ENCODE assay signal across 16 cellular contexts in the genomic region with DNA sequence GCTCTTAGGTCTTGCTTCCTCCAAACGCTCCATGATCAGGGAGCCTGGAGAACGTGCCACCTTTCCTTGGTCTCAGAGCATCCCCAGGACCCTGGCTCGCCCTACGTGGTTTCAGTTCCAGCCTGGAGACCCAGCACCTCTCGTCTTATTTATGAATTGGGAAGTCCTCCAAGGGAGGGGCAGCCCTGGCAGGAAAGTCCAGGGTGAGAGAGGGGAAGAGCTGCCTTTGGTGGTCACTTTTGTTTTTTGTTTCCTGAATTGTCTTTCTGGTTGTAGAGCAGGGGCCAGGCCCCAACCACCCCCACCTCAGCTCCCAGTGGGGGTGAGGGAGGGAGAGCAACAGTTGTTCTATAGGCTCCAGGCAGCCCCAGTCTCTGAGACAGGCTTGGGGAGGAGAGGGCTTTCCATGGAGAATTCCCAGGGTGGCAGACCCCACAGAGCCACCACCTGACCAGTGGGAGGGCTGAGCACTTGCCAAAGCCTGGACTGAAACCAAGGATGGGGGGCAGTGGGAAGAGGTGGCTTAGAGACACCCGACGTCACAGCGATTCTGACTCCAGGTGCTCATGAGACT. TPM values are rescaled to one million over a fixed set of nuclear protein-coding genes. Genes with fewer than 3 reads are reported as not detected.
A peak's percentile ranks its signal among the peaks of the same experiment; 100 is the strongest.
DNase-seq lines count a peak whose midpoint lies in the region; ATAC-seq and TF ChIP-seq lines count a peak whose summit lies in the region.
"Had no signal": no experiment of that assay in that cellular context is flagged by ENCODE, and none has a peak within 500 bp of the region (broad histone marks: within the 10 kb centered on the region; RNA-seq: fewer than 3 reads in every experiment).

No MANE protein-coding gene starts in this region.

- H4K20me1 ChIP-seq in SU-DHL-6 (ENCODE audit: low read depth, low read length): no peaks in the 10 kb centered on the region

- no peak for TF ChIP-seq EP300 in esophagus muscularis mucosa (IDR thresholded peaks at IDR 0.05)

- peaks cover 71% of the 10 kb centered on the region for H3K4me1 Mint-ChIP-seq in activated CD8-positive, alpha-beta memory T cell treated with anti-CD3 and anti-CD28 coated beads, Interleukin-2, amount 10 ng/mL, durations not matched to agents 7 days and 5 days

- no peak for ATAC-seq in activated CD8-positive, alpha-beta memory T cell treated with anti-CD3 and anti-CD28 coated beads, Interleukin-2, amount 10 ng/mL, durations not matched to agents 7 days and 5 days
- no peak for ATAC-seq in HG03135 (IDR thresholded peaks at IDR 0.05; ENCODE audit: unreplicated experiment)
- ATAC-seq: activated CD4-positive, CD25-positive, alpha-beta regulatory T cell treated with anti-CD3 and anti-CD28 coated beads, Interleukin-2, amount 50 U/mL, for 24 hours; GM23338 had no signal

- no peaks in the 10 kb centered on the region for H3K27me3 ChIP-seq in SU-DHL-6 (ENCODE audit: low read length)
- H3K27me3 ChIP-seq in esophagus muscularis mucosa: no peaks in the 10 kb centered on the region

- CTCF ChIA-PET in activated CD8-positive, alpha-beta memory T cell treated with anti-CD3 and anti-CD28 coated beads, Interleukin-2, amount 10 ng/mL, durations not matched to agents 7 days and 5 days (lab: Charles Lee): interaction anchor here (1.3 to 2.4 kb wide), 2 partner anchors 16 to 145 kb away, joined by 3 to 6 read pairs; no protein-coding TSS in a partner anchor

- H3K4me3 ChIP-seq in SU-DHL-6 (ENCODE audit: insufficient read depth, low read length, poor library complexity, severe bottlenecking) (no peak overlapping the region), esophagus muscularis mucosa (no peak overlapping the region)
- H3K4me3 ChIP-seq: GM23338, lung had no signal

- peaks cover 18 to 81% (median 74%) of the 10 kb centered on the region in 4 donors for H3K4me1 ChIP-seq in esophagus muscularis mucosa

- H3K79me2 ChIP-seq in SU-DHL-6 (ENCODE audit: insufficient read depth, low read length): peaks cover 34% of the 10 kb centered on the region

- H3K9me3 ChIP-seq in SU-DHL-6 (ENCODE audit: insufficient read depth, low read length) (no peaks in the 10 kb centered on the region), esophagus muscularis mucosa (no peaks in the 10 kb centered on the region)
- H3K9me3 ChIP-seq: SK-N-SH had no signal

- no peak for TF ChIP-seq POLR2A in esophagus muscularis mucosa (IDR thresholded peaks at IDR 0.05; ENCODE audit: low read depth)

- H3K4me2 ChIP-seq in SU-DHL-6 (ENCODE audit: low read depth, low read length, poor library complexity, severe bottlenecking): peak overlapping the region; percentile 76
- H3K4me2 ChIP-seq: GM23338, SK-N-SH had no signal

- no peak overlapping the region for H2AFZ ChIP-seq in SU-DHL-6 (ENCODE audit: low read depth, low read length, severe bottlenecking)
- H2AFZ ChIP-seq: GM23338 had no signal

- H3K9ac ChIP-seq in SU-DHL-6 (ENCODE audit: low read length): peak overlapping the region; percentile 73; the same call in 1 of the 2 replicates
- H3K9ac ChIP-seq: SK-N-SH had no signal

- H3K36me3 ChIP-seq in SU-DHL-6 (ENCODE audit: low read length): peaks cover 3% of the 10 kb centered on the region; the same call in 1 of the 2 replicates
- peaks cover 0 to 9% (median under 1%) of the 10 kb centered on the region in 4 donors for H3K36me3 ChIP-seq in esophagus muscularis mucosa

- H3K4me3 Mint-ChIP-seq in activated CD8-positive, alpha-beta memory T cell treated with anti-CD3 and anti-CD28 coated beads, Interleukin-2, amount 10 ng/mL, durations not matched to agents 7 days and 5 days: no peak overlapping the region
- H3K4me3 Mint-ChIP-seq: GM23338, type B pancreatic cell had no signal

- no peaks in the 10 kb centered on the region for H3K9me2 ChIP-seq in SU-DHL-6 (replicated peaks; ENCODE audit: insufficient read depth, low read length)
- H3K9me2 ChIP-seq: SK-N-SH had no signal

- no peaks in the 10 kb centered on the region for H3K9me3 Mint-ChIP-seq in activated CD8-positive, alpha-beta memory T cell treated with anti-CD3 and anti-CD28 coated beads, Interleukin-2, amount 10 ng/mL, durations not matched to agents 7 days and 5 days (ENCODE audit: low read depth)
- H3K9me3 Mint-ChIP-seq: GM23338, type B pancreatic cell had no signal

- H3K36me3 Mint-ChIP-seq in activated CD8-positive, alpha-beta memory T cell treated with anti-CD3 and anti-CD28 coated beads, Interleukin-2, amount 10 ng/mL, durations not matched to agents 7 days and 5 days: peaks cover 25% of the 10 kb centered on the region
- H3K36me3 Mint-ChIP-seq: type B pancreatic cell had no signal

- 76% methylated on average over 8 of the region's 8 CpGs for WGBS in esophagus muscularis mucosa

- no peak for DNase-seq in activated CD8-positive, alpha-beta memory T cell treated with anti-CD3 and anti-CD28 coated beads, Interleukin-2, amount 10 ng/mL, durations not matched to agents 7 days and 5 days
- DNase-seq in activated CD8-positive, alpha-beta memory T cell treated with anti-CD3 and anti-CD28 coated beads, Interleukin-2, amount 50 U/mL, for 48 hours: no peak
- no peak for DNase-seq in esophagus muscularis mucosa (ENCODE audit: extremely low spot score)
- no peak for DNase-seq in substantia nigra (lab: John Stamatoyannopoulos, UW)
- no peak for DNase-seq in stimulated activated naive CD4-positive, alpha-beta T cell treated with Interleukin-2 at 50 U/mL for 16 hours (lab: John Stamatoyannopoulos, UW)
- DNase-seq in GM13976 (ENCODE audit: low spot score): no peak
- DNase-seq: DMS79 treated with DMSO at 0.1 percent for 48 hours, NCI-H2081 treated with DMSO at 0.1 percent for 48 hours, occipital lobe, SK-N-SH had no signal

- intact Hi-C loops in esophagus muscularis mucosa (cut with DNase I): no loop called here

- in situ Hi-C loops in GM13976 (cut with MboI; ENCODE audit: low sequenced_read_pairs, unreplicated experiment): no loop called here

- peak overlapping the region; percentile 98 for H3K27ac ChIP-seq in SU-DHL-6 (ENCODE audit: low read depth, low read length)
- peak overlapping the region; percentile 15 to 40 (median 37) for H3K27ac ChIP-seq in esophagus muscularis mucosa (replicated peaks in 1 of 4)
- H3K27ac ChIP-seq in substantia nigra (ENCODE audit: low read depth, low read length, poor library complexity, severe bottlenecking): peak overlapping the region; percentile 69

- H3K27ac Mint-ChIP-seq in activated CD8-positive, alpha-beta memory T cell treated with anti-CD3 and anti-CD28 coated beads, Interleukin-2, amount 10 ng/mL, durations not matched to agents 7 days and 5 days: peak overlapping the region; percentile 99
- H3K27ac Mint-ChIP-seq: GM23338, type B pancreatic cell had no signal

- no peak for TF ChIP-seq CTCF in SU-DHL-6 (IDR thresholded peaks at IDR 0.05; ENCODE audit: insufficient read depth, low read length, poor library complexity, severe bottlenecking)
- TF ChIP-seq CTCF in esophagus muscularis mucosa (IDR thresholded peaks at IDR 0.05): no peak
- TF ChIP-seq CTCF in GM13976 (IDR thresholded peaks at IDR 0.05; ENCODE audit: borderline replicate concordance, control extremely low read depth, extremely low read depth, insufficient read depth, missing control alignments): no peak

- H3F3A ChIP-seq in SU-DHL-6 (ENCODE audit: insufficient read depth): peaks cover 46% of the 10 kb centered on the region

- no peaks in the 10 kb centered on the region for H3K27me3 Mint-ChIP-seq in activated CD8-positive, alpha-beta memory T cell treated with anti-CD3 and anti-CD28 coated beads, Interleukin-2, amount 10 ng/mL, durations not matched to agents 7 days and 5 days

RNA-seq across cellular contexts. Expression of gene RASSF2, which starts 12.9 kb away (rescaled TPM):
- 10 to 100 TPM; 43.2 to 46.7 TPM for total RNA-seq in activated CD8-positive, alpha-beta memory T cell treated with anti-CD3 and anti-CD28 coated beads, Interleukin-2, amount 10 ng/mL, durations not matched to agents 7 days and 5 days
- total RNA-seq in esophagus muscularis mucosa: 10 to 100 TPM; 60.7 to 80.2 (median 71.4) TPM

Comparison
In these comparisons a context has a peak if more than half of its experiments do, and no peak if none do; other contexts are left out.
1. H3K27ac ChIP-seq: peak in every context shown above with its lines; median percentile 98 in SU-DHL-6; 69 in substantia nigra; 37 in esophagus muscularis mucosa.